In genomic region chr5:169551146-169551545, GRCh38 we compare ENCODE assay signal across 9 cellular contexts.
"Had no signal": no experiment of that assay in that cellular context is flagged by ENCODE, and none has a peak within 500 bp of the region (broad histone marks: within the 10 kb centered on the region; RNA-seq: fewer than 3 reads in every experiment).

No MANE protein-coding gene starts in this region.

- H3K4me3 Mint-ChIP-seq: HFFc6, IgD-negative memory B cell had no signal

- H3K27ac Mint-ChIP-seq: HFFc6, IgD-negative memory B cell had no signal

- H3K4me1 Mint-ChIP-seq: IgD-negative memory B cell had no signal

- H3K27ac ChIP-seq: GM23248, HL-60 had no signal

- H3K36me3 ChIP-seq: HAP-1 had no signal

- H2AFZ ChIP-seq: GM23248 had no signal

- H3K4me1 ChIP-seq: HAP-1 had no signal

- H3K9me3 ChIP-seq: HAP-1 had no signal

- H3K9ac ChIP-seq: GM23248 had no signal

- H3K4me3 ChIP-seq: GM23248, HAP-1 had no signal

- H3K9me3 Mint-ChIP-seq: HFFc6 had no signal

- ATAC-seq: HCT116, HepG2 had no signal

- DNase-seq: GM23248, GOT3, H7, HFFc6 had no signal

- FAIRE-seq: HepG2 had no signal
